15 cellular contexts compared by ENCODE assay signal in the genomic region with DNA sequence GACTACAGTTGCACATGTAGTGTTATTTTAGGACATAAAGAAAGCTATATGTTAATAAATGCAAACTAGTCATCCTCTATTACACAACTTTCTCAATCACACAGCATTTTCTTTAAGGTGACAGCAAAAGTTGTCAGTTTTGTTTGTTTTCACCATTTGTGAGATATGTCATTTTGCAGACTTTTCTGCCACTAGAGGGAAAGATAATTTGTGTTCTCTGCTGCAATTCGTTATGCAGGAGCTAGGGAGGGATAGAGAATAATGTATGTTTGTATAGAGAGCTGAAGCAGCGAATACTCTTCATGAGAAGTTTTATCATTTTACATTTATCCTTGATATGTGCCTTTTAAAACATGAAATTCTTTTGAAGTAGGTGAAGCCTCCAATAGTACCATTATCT.
DNase-seq lines count a peak whose midpoint lies in the region; ATAC-seq and TF ChIP-seq lines count a peak whose summit lies in the region.
"Had no signal": no experiment of that assay in that cellular context is flagged by ENCODE, and none has a peak within 500 bp of the region (broad histone marks: within the 10 kb centered on the region; RNA-seq: fewer than 3 reads in every experiment).

No MANE protein-coding gene starts in this region.

- H3K36me3 ChIP-seq in RWPE2 (ENCODE audit: low read depth), result no peaks in the 10 kb centered on the region
- H3K36me3 ChIP-seq: pancreas had no signal

- no peak overlapping the region for H3K4me3 ChIP-seq in RWPE2 (ENCODE audit: severe bottlenecking)
- H3K4me3 ChIP-seq: pancreas had no signal

- no peak overlapping the region for H3K4me3 Mint-ChIP-seq in activated naive CD8-positive, alpha-beta T cell treated with anti-CD3 and anti-CD28 coated beads for 36 hours
- H3K4me3 Mint-ChIP-seq: activated naive CD4-positive, alpha-beta T cell treated with anti-CD3 and anti-CD28 coated beads, Interleukin-2, amount 10 ng/mL, durations not matched to agents 7 days and 5 days; T-cell had no signal

- no peaks in the 10 kb centered on the region for H3K4me1 ChIP-seq in RWPE2 (ENCODE audit: insufficient read depth, poor library complexity, severe bottlenecking)
- H3K4me1 ChIP-seq: pancreas had no signal

- ATAC-seq in HG02798 (IDR thresholded peaks at IDR 0.05; ENCODE audit: poor library complexity, unreplicated experiment), result peak; percentile 35
- no peak for ATAC-seq in RWPE2 (ENCODE audit: low read depth)
- no peak for ATAC-seq in GM21526 (IDR thresholded peaks at IDR 0.05; ENCODE audit: low FRiP score, unreplicated experiment)
- ATAC-seq in GM19035 (IDR thresholded peaks at IDR 0.05; ENCODE audit: unreplicated experiment), result no peak
- ATAC-seq in HG03457 (IDR thresholded peaks at IDR 0.05; ENCODE audit: unreplicated experiment), result no peak
- ATAC-seq: pancreas, T-cell had no signal

- no peaks in the 10 kb centered on the region for H3K27me3 Mint-ChIP-seq in activated naive CD8-positive, alpha-beta T cell treated with anti-CD3 and anti-CD28 coated beads for 36 hours
- H3K27me3 Mint-ChIP-seq: activated naive CD4-positive, alpha-beta T cell treated with anti-CD3 and anti-CD28 coated beads, Interleukin-2, amount 10 ng/mL, durations not matched to agents 7 days and 5 days; T-cell had no signal

- TF ChIP-seq CTCF in C4-2B (conservative IDR thresholded peaks at IDR 0.05), result peak; percentile 30
- peak; percentile 37 for TF ChIP-seq CTCF in RWPE2 (IDR thresholded peaks at IDR 0.05; ENCODE audit: poor library complexity, severe bottlenecking)

- no peaks in the 10 kb centered on the region for H3K36me3 Mint-ChIP-seq in activated naive CD8-positive, alpha-beta T cell treated with anti-CD3 and anti-CD28 coated beads for 36 hours
- H3K36me3 Mint-ChIP-seq: activated naive CD4-positive, alpha-beta T cell treated with anti-CD3 and anti-CD28 coated beads, Interleukin-2, amount 10 ng/mL, durations not matched to agents 7 days and 5 days; T-cell had no signal

- no peak overlapping the region for H3K27ac ChIP-seq in C4-2B
- H3K27ac ChIP-seq in RWPE2 (ENCODE audit: poor library complexity, severe bottlenecking), result no peak overlapping the region
- H3K27ac ChIP-seq: pancreas had no signal

- H3K27me3 ChIP-seq in RWPE2 (ENCODE audit: insufficient read depth, poor library complexity, severe bottlenecking), result no peaks in the 10 kb centered on the region
- H3K27me3 ChIP-seq: pancreas had no signal

- H3K4me1 Mint-ChIP-seq in activated naive CD8-positive, alpha-beta T cell treated with anti-CD3 and anti-CD28 coated beads for 36 hours, result no peaks in the 10 kb centered on the region
- H3K4me1 Mint-ChIP-seq: activated naive CD4-positive, alpha-beta T cell treated with anti-CD3 and anti-CD28 coated beads, Interleukin-2, amount 10 ng/mL, durations not matched to agents 7 days and 5 days; T-cell had no signal

- H3K27ac Mint-ChIP-seq in activated naive CD8-positive, alpha-beta T cell treated with anti-CD3 and anti-CD28 coated beads for 36 hours, result no peak overlapping the region
- H3K27ac Mint-ChIP-seq: activated naive CD4-positive, alpha-beta T cell treated with anti-CD3 and anti-CD28 coated beads, Interleukin-2, amount 10 ng/mL, durations not matched to agents 7 days and 5 days; T-cell had no signal

- H3K9me3 ChIP-seq in RWPE2 (ENCODE audit: severe bottlenecking), result no peaks in the 10 kb centered on the region
- H3K9me3 ChIP-seq: pancreas had no signal

- no peak for DNase-seq in RWPE2 (ENCODE audit: low spot score)
- DNase-seq in iPS-NIHi7 (ENCODE audit: extremely low spot score), result peak; percentile 11
- DNase-seq in activated naive CD8-positive, alpha-beta T cell treated with anti-CD3 and anti-CD28 coated beads for 36 hours, result no peak
- DNase-seq: activated CD4-positive, CD25-positive, alpha-beta regulatory T cell treated with anti-CD3 and anti-CD28 coated beads, Interleukin-2, amount 50 U/mL, for 72 hours; activated CD8-positive, alpha-beta memory T cell treated with anti-CD3 and anti-CD28 coated beads, Interleukin-2, amount 50 U/mL, for 4 hours; activated naive CD4-positive, alpha-beta T cell treated with anti-CD3 and anti-CD28 coated beads, Interleukin-2, amount 10 ng/mL, durations not matched to agents 7 days and 5 days; NCI-H1105 treated with DMSO at 0.1 percent for 48 hours; NCI-H2227 treated with DMSO at 0.1 percent for 48 hours; pancreas; T-cell had no signal

- H3K9me3 Mint-ChIP-seq in activated naive CD8-positive, alpha-beta T cell treated with anti-CD3 and anti-CD28 coated beads for 36 hours, result peaks cover 4% of the 10 kb centered on the region
